ENCODE assay signal across 1 cellular context in genomic region chr20:3922983-3923339, GRCh38.
TF ChIP-seq lines count a peak whose summit lies in the region.

No MANE protein-coding gene starts in this region.

TF ChIP-seq in GM23338, 12 proteins besides CTCF, POLR2A, EP300 and RAD21 (continued from another document):
- no peak for TF ChIP-seq REST (IDR thresholded peaks at IDR 0.05; ENCODE audit: unreplicated experiment)
- no peak for TF ChIP-seq EZH2phosphoT487 (IDR thresholded peaks at IDR 0.05; ENCODE audit: unreplicated experiment)
- no peak for TF ChIP-seq ETS1 (IDR thresholded peaks at IDR 0.05)
- TF ChIP-seq CREB1 (CRISPR knock-in tag; IDR thresholded peaks at IDR 0.05; ENCODE audit: low read depth) = no peak
